ENCODE assay signal across 23 cellular contexts in genomic region chr3:10563396-10563795, GRCh38. TPM values are rescaled to one million over a fixed set of nuclear protein-coding genes. Genes with fewer than 3 reads are reported as not detected.
DNase-seq lines count a peak whose midpoint lies in the region; ATAC-seq and TF ChIP-seq lines count a peak whose summit lies in the region.
"Had no signal": no experiment of that assay in that cellular context is flagged by ENCODE, and none has a peak within 500 bp of the region (broad histone marks: within the 10 kb centered on the region; RNA-seq: fewer than 3 reads in every experiment).

No MANE protein-coding gene starts in this region.

- DNase-seq in posterior vena cava (ENCODE audit: low spot score) (peak; percentile 31), MG63 (no peak), NCI-H524 treated with DMSO at 0.1 percent for 48 hours (lab: John Stamatoyannopoulos, UW) (no peak), left ventricle myocardium inferior (no peak)
- DNase-seq: activated CD4-positive, alpha-beta T cell treated with anti-CD3 and anti-CD28 coated beads, Interleukin-2, amount 10 ng/mL, durations not matched to agents 7 days and 5 days; activated CD8-positive, alpha-beta memory T cell treated with anti-CD3 and anti-CD28 coated beads, Interleukin-2, amount 50 U/mL, for 4 hours; activated gamma-delta T cell; DND-41; mammary epithelial cell; NCI-H1092; NCI-H2171 treated with DMSO at 0.1 percent for 48 hours; NCI-H69; OCI-M1; stimulated activated naive CD8-positive, alpha-beta T cell treated with anti-CD3 and anti-CD28 coated beads, Interleukin-15, Interleukin-2, amounts not matched to agents 100 U/mL and 50 U/mL, for 24 hours; T-helper 1 cell had no signal

- H3K27me3 ChIP-seq in MG63 (no peaks in the 10 kb centered on the region), left ventricle myocardium inferior (ENCODE audit: low read depth) (peaks cover 50% of the 10 kb centered on the region)
- H3K27me3 ChIP-seq: right atrium auricular region, tibial nerve had no signal

- H3K9me3 ChIP-seq in MG63 (no peaks in the 10 kb centered on the region), left ventricle myocardium inferior (replicated peaks) (no peaks in the 10 kb centered on the region)
- H3K9me3 ChIP-seq: right atrium auricular region had no signal

- H3K4me3 ChIP-seq in MG63: no peak overlapping the region
- H3K4me3 ChIP-seq in left ventricle myocardium inferior: no peak overlapping the region
- H3K4me3 ChIP-seq: coronary artery, right atrium auricular region, tibial nerve had no signal

- intact Hi-C loops in posterior vena cava (cut with DNase I) (no loop called here), left ventricle myocardium inferior (cut with micrococcal nuclease) (no loop called here)

- H3K27ac ChIP-seq in left ventricle myocardium inferior (replicated peaks): no peak overlapping the region
- H3K27ac ChIP-seq: coronary artery, right atrium auricular region, tibial nerve had no signal

- H3K36me3 ChIP-seq in MG63: no peaks in the 10 kb centered on the region
- no peaks in the 10 kb centered on the region for H3K36me3 ChIP-seq in left ventricle myocardium inferior
- H3K36me3 ChIP-seq: right atrium auricular region, tibial nerve had no signal

- TF ChIP-seq CTCF in left ventricle myocardium inferior (IDR thresholded peaks at IDR 0.05; ENCODE audit: borderline replicate concordance): no peak

- H3K4me1 ChIP-seq in left ventricle myocardium inferior: no peaks in the 10 kb centered on the region
- H3K4me1 ChIP-seq: right atrium auricular region, tibial nerve had no signal

- ATAC-seq in GM18858 (IDR thresholded peaks at IDR 0.05; ENCODE audit: unreplicated experiment) (peak; percentile 67), GM21390 (IDR thresholded peaks at IDR 0.05; ENCODE audit: unreplicated experiment) (peak; percentile 75), HG03139 (IDR thresholded peaks at IDR 0.05; ENCODE audit: unreplicated experiment) (peak; percentile 58), HG02642 (IDR thresholded peaks at IDR 0.05; ENCODE audit: poor library complexity, unreplicated experiment) (no peak)
- ATAC-seq: stimulated activated naive CD8-positive, alpha-beta T cell treated with anti-CD3 and anti-CD28 coated beads, Interleukin-15, Interleukin-2, amounts not matched to agents 100 U/mL and 50 U/mL, for 24 hours had no signal

RNA-seq across cellular contexts. Expression of gene ATP2B2, which starts 58.0 kb away (rescaled TPM):
- total RNA-seq in posterior vena cava (under 1 TPM; 0.29 to 0.42 TPM), left ventricle myocardium inferior (not detected)
- total RNA-seq in MG63 (2014; rRNA removed; shearing (Covaris generic); ENCODE audit: low replicate concordance): 0.03 TPM in 1 of 2 replicates, not detected in the other
- total RNA-seq: activated CD4-positive, alpha-beta T cell treated with anti-CD3 and anti-CD28 coated beads, Interleukin-2, amount 10 ng/mL, durations not matched to agents 7 days and 5 days; mammary epithelial cell; osteoblast had no signal
